In the genomic region with DNA sequence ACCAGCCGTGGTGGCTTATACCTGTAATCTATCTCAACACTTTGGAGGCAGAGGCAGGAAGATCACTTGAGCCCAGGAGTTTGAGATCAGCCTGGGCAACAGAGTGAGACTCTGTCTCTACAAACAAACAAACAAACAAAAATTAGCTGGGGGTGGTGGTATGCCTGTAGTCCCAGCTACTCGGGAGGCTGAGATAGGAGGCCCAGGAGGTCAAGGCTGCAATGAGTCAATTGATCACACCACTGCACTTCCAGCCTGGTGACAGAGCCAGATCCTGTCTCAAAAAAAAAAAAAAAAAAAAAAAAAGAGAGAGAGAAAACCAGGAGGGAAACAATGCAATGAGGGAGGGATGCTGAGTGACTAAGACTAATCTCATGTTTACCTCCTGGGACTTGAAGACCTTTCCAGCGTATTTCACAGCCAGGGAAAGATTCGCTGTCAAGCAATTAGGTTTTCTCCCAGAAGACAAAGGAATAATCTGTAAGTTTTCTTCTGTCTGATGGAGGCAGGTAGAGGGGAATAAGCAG, we compare ENCODE assay signal across 16 cellular contexts. TPM values are rescaled to one million over a fixed set of nuclear protein-coding genes. Genes with fewer than 3 reads are reported as not detected.
DNase-seq lines count a peak whose midpoint lies in the region; TF ChIP-seq lines count a peak whose summit lies in the region.
"Had no signal": no experiment of that assay in that cellular context is flagged by ENCODE, and none has a peak within 500 bp of the region (broad histone marks: within the 10 kb centered on the region; RNA-seq: fewer than 3 reads in every experiment).

No MANE protein-coding gene starts in this region.

- CTCF ChIA-PET in Calu3 (lab: Charles Lee) = interaction anchor here (0.6 to 1.2 kb wide), 5 partner anchors 10 to 674 kb away, joined by 3 to 9 read pairs (median 5); no protein-coding TSS in a partner anchor

- no peaks in the 10 kb centered on the region for H3K36me3 ChIP-seq in vagina
- no peaks in the 10 kb centered on the region for H3K36me3 ChIP-seq in brain microvascular endothelial cell (replicated peaks)

- in situ Hi-C loops in brain microvascular endothelial cell (cut with HindIII; ENCODE audit: low pct_ligation_motif_present, low sequenced_read_pairs) = no loop called here

- intact Hi-C loops in Calu3 (cut with micrococcal nuclease; ENCODE audit: unreplicated experiment) (loop anchor here (5.0 kb wide), 1 partner anchor 34 kb away; no protein-coding TSS in a partner anchor), vagina (cut with DNase I) (no loop called here)

- H3K9me3 Mint-ChIP-seq in Calu3 (ENCODE audit: low read depth, unreplicated experiment) = no peaks in the 10 kb centered on the region
- H3K9me3 Mint-ChIP-seq in osteocyte (ENCODE audit: unreplicated experiment) = no peaks in the 10 kb centered on the region

- no peak for TF ChIP-seq CTCF in Calu3 (IDR thresholded peaks at IDR 0.05; ENCODE audit: unreplicated experiment)
- no peak for TF ChIP-seq CTCF in osteocyte (IDR thresholded peaks at IDR 0.05)
- TF ChIP-seq CTCF in vagina (IDR thresholded peaks at IDR 0.05) = no peak
- no peak for TF ChIP-seq CTCF in brain microvascular endothelial cell (IDR thresholded peaks at IDR 0.05; ENCODE audit: low read depth, low read length, missing control alignments)

- no peaks in the 10 kb centered on the region for H3K9me3 ChIP-seq in vagina

- no peaks in the 10 kb centered on the region for H3K27me3 ChIP-seq in vagina
- no peaks in the 10 kb centered on the region for H3K27me3 ChIP-seq in brain microvascular endothelial cell (replicated peaks)

- H3K4me3 Mint-ChIP-seq in Calu3 (ENCODE audit: low read depth, unreplicated experiment) (no peak overlapping the region), osteocyte (ENCODE audit: unreplicated experiment) (no peak overlapping the region)
- H3K4me3 Mint-ChIP-seq: CD4-positive, CD25-positive, alpha-beta regulatory T cell had no signal

- H3K27ac Mint-ChIP-seq in Calu3 (ENCODE audit: unreplicated experiment) (peak overlapping the region; percentile 38), osteocyte (ENCODE audit: unreplicated experiment) (no peak overlapping the region)
- H3K27ac Mint-ChIP-seq: CD4-positive, CD25-positive, alpha-beta regulatory T cell had no signal

- DNase-seq in Calu3 (no peak), M059J (ENCODE audit: low read depth) (peak; percentile 16), glomerular visceral epithelial cell (ENCODE audit: extremely low spot score) (peak; percentile 6), osteocyte (ENCODE audit: extremely low spot score, unreplicated experiment) (peak; percentile 8), vagina (ENCODE audit: extremely low spot score in 2 of 2) (no peak), brain microvascular endothelial cell (no peak), iPS-NIHi7 (ENCODE audit: extremely low spot score) (no peak)
- DNase-seq: AML-193; CD4-positive, CD25-positive, alpha-beta regulatory T cell; DND-41; KG1; MM.1S; NCI-H1105 treated with DMSO at 0.1 percent for 48 hours; NCI-H187; NCI-H2171; NCI-H774 had no signal

- TF ChIP-seq POLR2A in vagina (IDR thresholded peaks at IDR 0.05) = no peak

- no TSS peak for BruUV-seq in Calu3 (replicated peaks; lab: Mats Ljungman, UMichigan)

- no peak overlapping the region for H3K27ac ChIP-seq in vagina
- H3K27ac ChIP-seq in brain microvascular endothelial cell = no peak overlapping the region

- H3K4me1 Mint-ChIP-seq in Calu3 (ENCODE audit: low read depth, unreplicated experiment) = peaks cover 41% of the 10 kb centered on the region
- no peaks in the 10 kb centered on the region for H3K4me1 Mint-ChIP-seq in osteocyte (ENCODE audit: unreplicated experiment)
- H3K4me1 Mint-ChIP-seq: CD4-positive, CD25-positive, alpha-beta regulatory T cell had no signal

- H3K27me3 Mint-ChIP-seq in Calu3 (ENCODE audit: unreplicated experiment) (no peaks in the 10 kb centered on the region), osteocyte (ENCODE audit: unreplicated experiment) (peaks cover 53% of the 10 kb centered on the region)

- H3K4me1 ChIP-seq in vagina = no peaks in the 10 kb centered on the region

- H3K36me3 Mint-ChIP-seq in Calu3 (ENCODE audit: insufficient read depth, unreplicated experiment) = peaks cover 6% of the 10 kb centered on the region
- no peaks in the 10 kb centered on the region for H3K36me3 Mint-ChIP-seq in osteocyte (ENCODE audit: unreplicated experiment)
- H3K36me3 Mint-ChIP-seq: CD4-positive, CD25-positive, alpha-beta regulatory T cell had no signal

- no peak overlapping the region for H3K4me3 ChIP-seq in vagina
- no peak overlapping the region for H3K4me3 ChIP-seq in brain microvascular endothelial cell (ENCODE audit: low read depth, low read length)

RNA-seq across cellular contexts. Expression of a gene that starts 51.1 kb away (rescaled TPM):
- total RNA-seq in Calu3 (2022) (24.1 and 26.3 TPM in 2 replicates), osteocyte (22.4 and 22.6 TPM in 2 replicates), vagina (16.0 TPM)
- total RNA-seq in M059J (2014; rRNA removed; shearing (Covaris generic)) = 49.3 and 92.7 TPM in 2 replicates

Comparison
In these comparisons a context has a peak if more than half of its experiments do, and no peak if none do; other contexts are left out.
1. DNase-seq: peak in M059J (single experiment), glomerular visceral epithelial cell (single experiment) and osteocyte (single experiment); none in Calu3 (single experiment), vagina (0 of 2), brain microvascular endothelial cell (single experiment) and iPS-NIHi7 (single experiment).